Comparison of ENCODE assay signal across 1 cellular context in genomic region chrX:21958888-21959287, GRCh38.
TF ChIP-seq lines count a peak whose summit lies in the region.

No MANE protein-coding gene starts in this region.

TF ChIP-seq in SK-N-SH treated with all-trans-retinoic acid at 6 μM for 48 hours, 23 proteins besides CTCF, POLR2A, EP300 and RAD21 (continued from another document):
- TF ChIP-seq TSHZ2 (CRISPR knock-in tag; IDR thresholded peaks at IDR 0.05) (no peak), OSR1 (CRISPR knock-in tag; IDR thresholded peaks at IDR 0.05) (no peak), ZC3H10 (CRISPR knock-in tag; IDR thresholded peaks at IDR 0.05) (no peak), CREB5 (CRISPR knock-in tag; IDR thresholded peaks at IDR 0.05; ENCODE audit: low read depth) (no peak), POU6F1 (CRISPR knock-in tag; IDR thresholded peaks at IDR 0.05; ENCODE audit: borderline replicate concordance, low read depth) (no peak), ZNF565 (CRISPR knock-in tag; conservative IDR thresholded peaks at IDR 0.05; ENCODE audit: low read depth) (no peak), PATZ1 (CRISPR knock-in tag; IDR thresholded peaks at IDR 0.05; ENCODE audit: borderline replicate concordance) (no peak), RARB (CRISPR knock-in tag; IDR thresholded peaks at IDR 0.05) (no peak)
